In the genomic region with DNA sequence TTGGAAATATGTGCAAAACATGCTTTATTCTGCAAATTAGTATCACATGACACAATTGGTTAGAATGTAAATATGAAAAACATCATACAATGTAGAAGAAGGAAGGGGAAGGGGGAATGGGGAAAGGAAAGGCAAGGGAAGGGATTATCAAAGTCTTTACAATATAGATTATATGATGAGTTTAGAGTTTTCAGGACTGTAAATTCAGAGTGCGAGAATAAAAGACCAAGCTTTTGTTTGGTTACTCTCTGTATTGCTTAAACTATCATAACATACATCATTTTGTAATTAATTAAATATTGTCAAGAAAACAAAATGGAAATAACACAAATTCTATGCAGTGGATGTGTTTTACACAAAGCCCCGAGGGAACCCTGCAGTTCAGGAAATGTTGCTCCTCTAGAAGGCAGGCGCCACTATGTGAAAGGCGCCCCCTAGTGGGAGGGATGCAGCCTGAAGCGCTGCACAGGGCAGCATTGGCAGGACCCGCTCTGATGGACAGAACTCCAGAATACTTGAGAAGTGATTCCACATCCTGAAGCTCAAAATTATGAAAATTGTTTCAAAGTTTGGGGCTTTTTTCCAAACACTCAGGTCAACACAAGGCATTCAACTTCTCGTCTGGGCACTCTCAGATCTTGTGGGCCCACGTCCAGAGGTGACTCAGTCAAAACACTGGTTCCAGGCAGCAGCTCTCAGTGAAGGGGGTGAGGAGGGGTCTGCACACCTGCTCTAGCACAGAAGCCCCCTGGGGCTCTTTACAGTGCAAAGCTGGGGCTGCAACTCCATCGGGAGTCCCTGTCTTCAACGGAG, we compare ENCODE assay signal across 8 cellular contexts. TPM values are rescaled to one million over a fixed set of nuclear protein-coding genes. Genes with fewer than 3 reads are reported as not detected.
DNase-seq lines count a peak whose midpoint lies in the region; ATAC-seq, FAIRE-seq and TF ChIP-seq lines count a peak whose summit lies in the region.

No MANE protein-coding gene starts in this region.

- RAD21 ChIA-PET in HCT116 (lab: Charles Lee; ENCODE audit: low non-redundant PET in 1 of 2, low total read pairs in 2 of 2, uncharacterized antibody in 2 of 2, unreplicated experiment in 2 of 2), result no interaction called here

- CTCF ChIA-PET in HCT116 (lab: Charles Lee), result interaction anchor here (0.8 to 2.6 kb wide), 8 partner anchors 11 to 477 kb away, joined by 3 to 16 read pairs (median 4); no protein-coding TSS in a partner anchor

- H3K9me1 ChIP-seq in keratinocyte (ENCODE audit: control insufficient read depth, extremely low read depth, insufficient read depth, low read length), result no peaks in the 10 kb centered on the region

- no peak for TF ChIP-seq POLR2A in HCT116 (IDR thresholded peaks at IDR 0.05; ENCODE audit: borderline replicate concordance, extremely low read depth, insufficient read depth, insufficient read length)

- DNase-seq in HCT116 (ENCODE audit: low read depth, low spot score), result peak; percentile 43
- DNase-seq in NCI-H1105 treated with DMSO at 0.1 percent for 48 hours (lab: John Stamatoyannopoulos, UW), result peak; percentile 4
- DNase-seq in WERI-Rb-1, result peak; percentile 75
- peak; percentile 29 to 72 for DNase-seq in T47D (ENCODE audit: low read depth in 1 of 2, low spot score in 1 of 2)
- peak; percentile 13 for DNase-seq in keratinocyte (ENCODE audit: low read depth, low spot score)
- DNase-seq in stimulated activated CD4-positive, alpha-beta T cell treated with anti-CD3 and anti-CD28 coated beads, Interleukin-1b, Interleukin-23, amount 100 ng/mL, for 24 hours (ENCODE audit: low read depth in 4 of 4, low spot score in 1 of 4), result peak; percentile 61 to 63 (median 62)

- in situ Hi-C loops in T47D (cut with HindIII; ENCODE audit: low pct_unique_long_range_greater_than_20kb, low sequenced_read_pairs), result no loop called here

- TF ChIP-seq CTCF in GM12873 (IDR thresholded peaks at IDR 0.05; ENCODE audit: insufficient read depth, low read depth, low read length, missing control alignments) (peak; percentile 90), HCT116 (IDR thresholded peaks at IDR 0.05 in 2 of 3, conservative IDR thresholded peaks at IDR 0.05 in 1 of 3; ENCODE audit: borderline replicate concordance in 1 of 3, insufficient read depth in 1 of 3, low read depth in 2 of 3, low read length in 2 of 3) (peak; percentile 84 to 98 (median 97); a peak in 5 of 6 replicates), WERI-Rb-1 (IDR thresholded peaks at IDR 0.05; ENCODE audit: low read depth, low read length) (peak; percentile 83), keratinocyte (optimal IDR thresholded peaks at IDR 0.05 in 1 of 3, IDR thresholded peaks at IDR 0.05 in 1 of 3, conservative IDR thresholded peaks at IDR 0.05 in 1 of 3; ENCODE audit: extremely low read depth in 1 of 3, insufficient read depth in 2 of 3, low read length in 3 of 3) (peak; percentile 92 to 95 (median 94))

- H4K20me1 ChIP-seq in HCT116 (ENCODE audit: insufficient read depth) (no peaks in the 10 kb centered on the region), keratinocyte (ENCODE audit: control insufficient read depth, extremely low read depth, insufficient read depth, low read length) (no peaks in the 10 kb centered on the region)

- H3K4me1 ChIP-seq in HCT116 (ENCODE audit: control insufficient read depth in 1 of 2, insufficient read depth in 2 of 2, low read length in 2 of 2), result no peaks in the 10 kb centered on the region
- H3K4me1 ChIP-seq in keratinocyte (ENCODE audit: control insufficient read depth, extremely low read depth, insufficient read depth, low read length), result no peaks in the 10 kb centered on the region

- H3K9ac ChIP-seq in HCT116 (ENCODE audit: low read length) (no peak overlapping the region), keratinocyte (ENCODE audit: control insufficient read depth, extremely low read depth, insufficient read depth, low read length) (no peak overlapping the region)

- no peak overlapping the region for H3K4me3 ChIP-seq in HCT116 (replicated peaks in 1 of 2; ENCODE audit: low read depth in 1 of 2, low read length in 2 of 2)
- H3K4me3 ChIP-seq in WERI-Rb-1 (ENCODE audit: low read depth, low read length), result no peak overlapping the region
- H3K4me3 ChIP-seq in keratinocyte (ENCODE audit: control insufficient read depth in 2 of 3, extremely low read depth in 1 of 3, insufficient read depth in 2 of 3, low read depth in 1 of 3, low read length in 3 of 3), result no peak overlapping the region

- TF ChIP-seq RAD21 in HCT116 (IDR thresholded peaks at IDR 0.05; ENCODE audit: low read depth), result peak; percentile 80

- intact Hi-C loops in HCT116 (cut with micrococcal nuclease), result loop anchor here (10.0 kb wide), 1 partner anchor 482 kb away; a partner anchor contains a TSS

- H3K27me3 ChIP-seq in HCT116 (ENCODE audit: insufficient read depth, low read length), result no peaks in the 10 kb centered on the region; the same call in 1 of the 2 replicates
- no peaks in the 10 kb centered on the region for H3K27me3 ChIP-seq in WERI-Rb-1 (ENCODE audit: insufficient read depth, low read depth, severe bottlenecking)
- no peaks in the 10 kb centered on the region for H3K27me3 ChIP-seq in keratinocyte (ENCODE audit: control insufficient read depth, extremely low read depth, insufficient read depth, low read length)

- peak overlapping the region; percentile 9; the same call in 1 of the 2 replicates for H3K4me2 ChIP-seq in HCT116 (ENCODE audit: low read length)
- H3K4me2 ChIP-seq in keratinocyte (ENCODE audit: control insufficient read depth, extremely low read depth, insufficient read depth, low read depth, low read length), result no peak overlapping the region

- H2AFZ ChIP-seq in HCT116 (ENCODE audit: low read depth, low read length, poor library complexity, severe bottlenecking), result peak overlapping the region; percentile 4
- H2AFZ ChIP-seq in keratinocyte (ENCODE audit: control insufficient read depth, low read length), result no peak overlapping the region

- POLR2A ChIA-PET in HCT116 (lab: Charles Lee), result no interaction called here

- H3K27ac ChIP-seq in HCT116 (ENCODE audit: low read depth, low read length) (no peak overlapping the region), WERI-Rb-1 (no peak overlapping the region), keratinocyte (ENCODE audit: control insufficient read depth, insufficient read depth, low read length) (no peak overlapping the region)

- H3K9me2 ChIP-seq in HCT116 (ENCODE audit: insufficient read depth), result no peaks in the 10 kb centered on the region

- ATAC-seq in HCT116 (peak; percentile 98), HG03571 (IDR thresholded peaks at IDR 0.05; ENCODE audit: unreplicated experiment) (no peak)

- dilution Hi-C loops in keratinocyte (cut with MboI; ENCODE audit: extremely low pct_ligation_motif_present, low sequenced_read_pairs), result no loop called here

- H3K9me3 ChIP-seq in HCT116 (ENCODE audit: control insufficient read depth in 1 of 2, insufficient read depth in 1 of 2, low read depth in 1 of 2, low read length in 2 of 2) (no peaks in the 10 kb centered on the region), WERI-Rb-1 (ENCODE audit: severe bottlenecking) (no peaks in the 10 kb centered on the region), keratinocyte (ENCODE audit: control insufficient read depth, low read depth, low read length) (no peaks in the 10 kb centered on the region)

- no peaks in the 10 kb centered on the region for H3K79me2 ChIP-seq in HCT116 (ENCODE audit: insufficient read depth, low read length)
- H3K79me2 ChIP-seq in keratinocyte (ENCODE audit: control insufficient read depth, insufficient read depth, low read length), result no peaks in the 10 kb centered on the region

- H3K36me3 ChIP-seq in HCT116 (ENCODE audit: control insufficient read depth in 1 of 2, insufficient read depth in 2 of 2, low read length in 2 of 2) (no peaks in the 10 kb centered on the region), WERI-Rb-1 (no peaks in the 10 kb centered on the region), keratinocyte (ENCODE audit: control insufficient read depth in 2 of 2, extremely low read depth in 1 of 2, insufficient read depth in 2 of 2, low read length in 2 of 2) (no peaks in the 10 kb centered on the region)

- FAIRE-seq in keratinocyte (lab: Jason Lieb, UNC), result peak; percentile 32

- no TSS peak for BruUV-seq in HCT116 (replicated peaks; lab: Mats Ljungman, UMichigan)

TF ChIP-seq in HCT116, 20 proteins besides CTCF, POLR2A, EP300 and RAD21:
- 0 out of 2 replicates have a peak, but pooled peaks have one; percentile 31 for TF ChIP-seq CBX3 (IDR thresholded peaks at IDR 0.05; ENCODE audit: low read depth)
- TF ChIP-seq TCF7L2 (IDR thresholded peaks at IDR 0.05; ENCODE audit: borderline replicate concordance, extremely low read depth, insufficient read depth, insufficient read length), result no peak
- TF ChIP-seq YY1 (IDR thresholded peaks at IDR 0.05; ENCODE audit: extremely low read depth, insufficient replicate concordance, low read depth, low read length), result peak; percentile 39
- no peak for TF ChIP-seq ZNF274 (IDR thresholded peaks at IDR 0.05; ENCODE audit: low read depth, low read length)
TF ChIP-seq in HCT116: peak in this region for 2.

RNA-seq across cellular contexts. Expression of a gene that starts 31.6 kb away (rescaled TPM):
- total RNA-seq in HCT116 (2021; ENCODE audit: unreplicated experiment), result 12.1 TPM
- 9.0 and 13.6 TPM in 2 replicates for polyA plus RNA-seq in HCT116 (2012)
- polyA plus RNA-seq in keratinocyte, result 26.5 to 44.3 TPM (median 34.0 TPM) in 3 replicates
- polyA plus RNA-seq in keratinocyte (2011; ENCODE audit: low read depth), result 7.4 TPM
- polyA plus RNA-seq in keratinocyte (2011; cell fraction: cytosol; rRNA removed), result 21.4 and 38.6 TPM in 2 replicates
- polyA plus RNA-seq in keratinocyte (2011; cell fraction: nucleus; rRNA removed), result 40.6 and 45.5 TPM in 2 replicates
- 13.4 and 23.8 TPM in 2 replicates for polyA plus RNA-seq in keratinocyte (2012; ENCODE audit: low replicate concordance)
- polyA minus RNA-seq in keratinocyte, result 8.2 to 32.9 TPM (median 22.8 TPM) in 3 replicates
- polyA minus RNA-seq in keratinocyte (2011; cell fraction: cytosol; rRNA and poly(A)+ RNA removed), result 18.6 TPM
- polyA minus RNA-seq in keratinocyte (2011; cell fraction: nucleus; rRNA and poly(A)+ RNA removed), result 12.2 and 17.1 TPM in 2 replicates

Comparison
In these comparisons a context has a peak if more than half of its experiments do, and no peak if none do; other contexts are left out.
1. DNase-seq: peak in every context shown above with its lines; median percentile 75 in WERI-Rb-1; 62 in stimulated activated CD4-positive, alpha-beta T cell treated with anti-CD3 and anti-CD28 coated beads, Interleukin-1b, Interleukin-23, amount 100 ng/mL, for 24 hours; 50 in T47D; 43 in HCT116; 13 in keratinocyte; 4 in NCI-H1105 treated with DMSO at 0.1 percent for 48 hours.